ENCODE assay signal across 8 cellular contexts in genomic region chr15:75367406-75367912, GRCh38. TPM values are rescaled to one million over a fixed set of nuclear protein-coding genes. Genes with fewer than 3 reads are reported as not detected.
DNase-seq lines count a peak whose midpoint lies in the region; ATAC-seq and TF ChIP-seq lines count a peak whose summit lies in the region.

No MANE protein-coding gene starts in this region.

- TF ChIP-seq CTCF in GM12864 (IDR thresholded peaks at IDR 0.05; ENCODE audit: low read depth, low read length, missing control alignments) (no peak), fibroblast of mammary gland (conservative IDR thresholded peaks at IDR 0.05; ENCODE audit: control insufficient read depth, insufficient read depth, low read depth, low read length) (no peak)

- H3K4me3 ChIP-seq in GM12864 (ENCODE audit: low read depth, low read length) (peak overlapping the region; percentile 72), SJSA1 (peak overlapping the region; percentile 78), fibroblast of mammary gland (ENCODE audit: control insufficient read depth, low read depth, low read length) (peak overlapping the region; percentile 83), rectal smooth muscle tissue (ENCODE audit: low read length) (peak overlapping the region; percentile 87)

- H3K4me1 ChIP-seq in SJSA1 (replicated peaks) (peaks cover 18% of the 10 kb centered on the region), rectal smooth muscle tissue (ENCODE audit: control insufficient read depth, insufficient read depth, low read length) (peaks cover 11% of the 10 kb centered on the region)

- ATAC-seq in left lobe of liver (no peak), HG03520 (IDR thresholded peaks at IDR 0.05; ENCODE audit: unreplicated experiment) (no peak)

- no peaks in the 10 kb centered on the region for H3K9me3 ChIP-seq in SJSA1 (replicated peaks)

- H3K27ac ChIP-seq in SJSA1, result no peak overlapping the region
- peak overlapping the region; percentile 89 for H3K27ac ChIP-seq in rectal smooth muscle tissue (ENCODE audit: low read depth, low read length)

- no peak overlapping the region for H3K9ac ChIP-seq in rectal smooth muscle tissue (ENCODE audit: low read length)

- H3K36me3 ChIP-seq in SJSA1, result peaks cover 81% of the 10 kb centered on the region
- peaks cover 20% of the 10 kb centered on the region for H3K36me3 ChIP-seq in rectal smooth muscle tissue (ENCODE audit: control insufficient read depth, insufficient read depth, low read length)

- DNase-seq in GM12864 (ENCODE audit: low read depth), result no peak
- no peak for DNase-seq in SJSA1 (ENCODE audit: low read depth in 1 of 2, low spot score in 2 of 2)
- no peak for DNase-seq in fibroblast of mammary gland (ENCODE audit: low read depth)
- no peak for DNase-seq in left lobe of liver (ENCODE audit: low spot score)
- DNase-seq in activated naive CD4-positive, alpha-beta T cell treated with anti-CD3 and anti-CD28 coated beads, Interleukin-2, amount 50 U/mL, for 16 hours, result no peak
- no peak for DNase-seq in activated gamma-delta T cell (lab: John Stamatoyannopoulos, UW)

- H3K27me3 ChIP-seq in SJSA1 (replicated peaks), result no peaks in the 10 kb centered on the region
- no peaks in the 10 kb centered on the region for H3K27me3 ChIP-seq in rectal smooth muscle tissue (ENCODE audit: control insufficient read depth, insufficient read depth, low read length)

RNA-seq across cellular contexts. Expression of gene MAN2C1, which starts 0.9 kb away (rescaled TPM):
- total RNA-seq in SJSA1 (2014; rRNA removed; shearing (Covaris generic)), result 55.7 and 122 TPM in 2 replicates
- total RNA-seq in left lobe of liver, result 96.1 TPM

RNA-seq across cellular contexts. Expression of gene NEIL1, which starts 20.6 kb away (rescaled TPM):
- 0.29 and 1.6 TPM in 2 replicates for total RNA-seq in SJSA1 (2014; rRNA removed; shearing (Covaris generic))
- 43.2 TPM for total RNA-seq in left lobe of liver

RNA-seq across cellular contexts. Expression of gene COMMD4, which starts 31.6 kb away (rescaled TPM):
- 106 and 156 TPM in 2 replicates for total RNA-seq in SJSA1 (2014; rRNA removed; shearing (Covaris generic))
- 33.6 TPM for total RNA-seq in left lobe of liver

Comparison
In these comparisons a context has a peak if more than half of its experiments do, and no peak if none do; other contexts are left out.
1. RNA of gene NEIL1, which starts 20.6 kb away (total RNA-seq): 43.2 TPM in left lobe of liver (single experiment); 0.29 to 1.6 TPM in SJSA1; every median in the first group is over 10 times any median in the second.
2. Peak in every context shown above with its lines, with median percentiles within 50 percentile points of each other: H3K4me3 ChIP-seq.